Comparison of ENCODE assay signal across 27 cellular contexts in the genomic region with DNA sequence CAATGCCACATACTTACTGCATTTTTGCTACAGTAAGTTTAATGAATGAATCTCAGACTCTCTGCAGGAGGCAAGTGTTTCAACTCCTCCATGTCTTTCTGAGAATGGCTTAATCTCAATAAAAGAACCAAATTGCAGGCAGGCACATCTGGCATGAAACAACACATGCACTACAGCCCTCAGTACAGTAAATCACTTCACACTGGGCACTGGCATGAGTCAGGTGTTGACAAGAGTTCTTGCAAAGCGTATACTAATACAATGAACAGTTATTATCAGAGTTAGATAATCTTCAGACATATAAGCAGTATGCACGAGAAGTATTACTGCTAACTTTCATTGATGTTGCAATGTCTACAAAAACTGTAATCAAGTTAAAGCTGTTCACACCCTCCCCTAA.
"Had no signal": no experiment of that assay in that cellular context is flagged by ENCODE, and none has a peak within 500 bp of the region (broad histone marks: within the 10 kb centered on the region; RNA-seq: fewer than 3 reads in every experiment).

No MANE protein-coding gene starts in this region.

- DNase-seq: activated CD4-positive, alpha-beta memory T cell treated with anti-CD3 and anti-CD28 coated beads for 36 hours; activated CD4-positive, alpha-beta T cell treated with anti-CD3 and anti-CD28 coated beads for 36 hours; activated CD4-positive, alpha-beta T cell treated with anti-CD3 and anti-CD28 coated beads, Interleukin-2, amount 10 ng/mL, durations not matched to agents 24 days and 14 days; activated CD4-positive, CD25-positive, alpha-beta regulatory T cell; activated CD4-positive, CD25-positive, alpha-beta regulatory T cell treated with anti-CD3 and anti-CD28 coated beads, Interleukin-2, amount 50 U/mL, for 72 hours; activated CD8-positive, alpha-beta memory T cell treated with anti-CD3 and anti-CD28 coated beads, Interleukin-2, amount 10 ng/mL, durations not matched to agents 7 days and 5 days; activated CD8-positive, alpha-beta memory T cell treated with anti-CD3 and anti-CD28 coated beads, Interleukin-2, amount 50 U/mL, for 4 hours; activated CD8-positive, alpha-beta T cell treated with anti-CD3 and anti-CD28 coated beads, Interleukin-2, amount 10 ng/mL, durations not matched to agents 7 days and 5 days; activated effector memory CD4-positive, alpha-beta T cell treated with anti-CD3 and anti-CD28 coated beads, Interleukin-2, amount 50 U/mL, for 16 hours; activated naive CD4-positive, alpha-beta T cell treated with anti-CD3 and anti-CD28 coated beads for 36 hours; activated naive CD8-positive, alpha-beta T cell treated with anti-CD3 and anti-CD28 coated beads for 36 hours; activated naive CD8-positive, alpha-beta T cell treated with anti-CD3 and anti-CD28 coated beads, Interleukin-2, amount 50 U/mL, for 24 hours; activated T-cell treated with anti-CD3 and anti-CD28 coated beads, Interleukin-2, amount 50 U/mL, for 1 hour; activated T-cell treated with anti-CD3 and anti-CD28 coated beads, Interleukin-2, amount 50 U/mL, for 48 hours; adrenal gland; amygdala; aorta; body of pancreas; central memory CD4-positive, alpha-beta T cell; cerebellar nuclear complex; colonic mucosa; effector CD8-positive, alpha-beta T cell; esophagus squamous epithelium; foreskin fibroblast; head of caudate nucleus; hippocampal formation had no signal

- H3K4me1 ChIP-seq: adrenal gland, body of pancreas, colonic mucosa had no signal

- H3K27ac ChIP-seq: adrenal gland, body of pancreas, colonic mucosa, epithelial cell of prostate, esophagus squamous epithelium had no signal

- H3K36me3 ChIP-seq: adrenal gland, colonic mucosa, esophagus squamous epithelium had no signal

- H3K27me3 ChIP-seq: adrenal gland, body of pancreas, colonic mucosa, esophagus squamous epithelium had no signal

- H3K9me3 ChIP-seq: body of pancreas, colonic mucosa, esophagus squamous epithelium had no signal

- ATAC-seq: activated CD4-positive, alpha-beta T cell treated with anti-CD3 and anti-CD28 coated beads for 36 hours; activated CD8-positive, alpha-beta memory T cell treated with anti-CD3 and anti-CD28 coated beads, Interleukin-2, amount 10 ng/mL, durations not matched to agents 7 days and 5 days; activated CD8-positive, alpha-beta T cell treated with anti-CD3 and anti-CD28 coated beads, Interleukin-2, amount 10 ng/mL, durations not matched to agents 7 days and 5 days; activated naive CD8-positive, alpha-beta T cell treated with anti-CD3 and anti-CD28 coated beads, Interleukin-2, amount 50 U/mL, for 24 hours; body of pancreas had no signal

- H3K4me3 ChIP-seq: adrenal gland, body of pancreas, colonic mucosa, esophagus squamous epithelium had no signal
